In genomic region chr3:129421988-129422745, GRCh38 we compare ENCODE assay signal across 20 cellular contexts. TPM values are rescaled to one million over a fixed set of nuclear protein-coding genes. Genes with fewer than 3 reads are reported as not detected.
A peak's percentile ranks its signal among the peaks of the same experiment; 100 is the strongest.
DNase-seq lines count a peak whose midpoint lies in the region; ATAC-seq and TF ChIP-seq lines count a peak whose summit lies in the region.
"Had no signal": no experiment of that assay in that cellular context is flagged by ENCODE, and none has a peak within 500 bp of the region (broad histone marks: within the 10 kb centered on the region; RNA-seq: fewer than 3 reads in every experiment).

No MANE protein-coding gene starts in this region.

- 0 out of 2 replicates have a peak, but pooled peaks cover 3% of the 10 kb centered on the region for H3F3A ChIP-seq in GM23338 (replicated peaks; ENCODE audit: low read depth)

- H3K4me1 ChIP-seq in GM23338 (ENCODE audit: insufficient read depth) (peaks cover 21% of the 10 kb centered on the region), hepatocyte (ENCODE audit: insufficient read depth) (peaks cover 3% of the 10 kb centered on the region)
- H3K4me1 ChIP-seq: body of pancreas, uterus had no signal

- H3K27me3 ChIP-seq in AG04450 (ENCODE audit: control insufficient read depth, insufficient read depth, low read length), result no peaks in the 10 kb centered on the region
- peaks cover 2% of the 10 kb centered on the region for H3K27me3 ChIP-seq in GM23338 (ENCODE audit: insufficient read depth)
- H3K27me3 ChIP-seq in hepatocyte, result no peaks in the 10 kb centered on the region
- H3K27me3 ChIP-seq: body of pancreas, stomach, uterus had no signal

- H2AFZ ChIP-seq in GM23338, result no peak overlapping the region
- no peak overlapping the region for H2AFZ ChIP-seq in hepatocyte

- DNase-seq in AG04450 (ENCODE audit: low read depth, low spot score) (no peak), GM23338 (ENCODE audit: low spot score) (peak; percentile 36), hepatocyte (ENCODE audit: low spot score) (no peak), NCI-H524 treated with DMSO at 0.1 percent for 48 hours (lab: John Stamatoyannopoulos, UW) (no peak), NCI-H128 (lab: John Stamatoyannopoulos, UW; ENCODE audit: unreplicated experiment) (no peak)
- DNase-seq: activated CD4-positive, alpha-beta T cell treated with anti-CD3 and anti-CD28 coated beads for 1 hour; activated naive CD4-positive, alpha-beta T cell treated with anti-CD3 and anti-CD28 coated beads for 36 hours; body of pancreas; DMS153; effector CD4-positive, alpha-beta T cell; mammary epithelial cell; NCI-H2029; NCI-H69; stimulated activated CD4-positive, alpha-beta T cell treated with anti-CD3 and anti-CD28 coated beads, Interleukin-15, amount 100 ng/mL, for 24 hours; stomach; uterus had no signal

- H3K4me2 ChIP-seq in GM23338 (no peak overlapping the region), hepatocyte (no peak overlapping the region)

- H3K27ac ChIP-seq in AG04450 (ENCODE audit: low read depth, low read length), result no peak overlapping the region
- H3K27ac ChIP-seq in GM23338 (ENCODE audit: low read depth), result no peak overlapping the region
- no peak overlapping the region for H3K27ac ChIP-seq in hepatocyte
- H3K27ac ChIP-seq: body of pancreas, stomach, uterus had no signal

- H4K20me1 ChIP-seq in GM23338 (replicated peaks; ENCODE audit: insufficient read depth) (no peaks in the 10 kb centered on the region), hepatocyte (ENCODE audit: insufficient read depth, poor library complexity, severe bottlenecking) (no peaks in the 10 kb centered on the region)

- H3K79me2 ChIP-seq in GM23338 (replicated peaks; ENCODE audit: insufficient read depth) (no peaks in the 10 kb centered on the region), hepatocyte (no peaks in the 10 kb centered on the region)

- CTCF ChIA-PET in AG04450 (lab: Charles Lee), result interaction anchor here (0.6 to 2.0 kb wide), 3 partner anchors 22 to 99 kb away, joined by 3 to 12 read pairs (median 7); no protein-coding TSS in a partner anchor

- POLR2A ChIA-PET in AG04450 (lab: Yijun Ruan, JAX), result interaction anchor here (1.4 kb wide), 1 partner anchor 8 kb away, joined by 6 read pairs; no protein-coding TSS in a partner anchor

- H3K27me3 Mint-ChIP-seq in GM23338 (ENCODE audit: insufficient read depth, low read depth, poor library complexity), result peaks cover 19% of the 10 kb centered on the region
- no peaks in the 10 kb centered on the region for H3K27me3 Mint-ChIP-seq in activated T-helper 17 cell treated with anti-CD3 and anti-CD28 coated beads, Interleukin-2, amount 50 U/mL, for 72 hours

- peaks cover 6% of the 10 kb centered on the region for H3K9me3 ChIP-seq in AG04450 (ENCODE audit: control insufficient read depth, insufficient read depth, low read length)
- no peaks in the 10 kb centered on the region for H3K9me3 ChIP-seq in hepatocyte (ENCODE audit: low read depth)
- H3K9me3 ChIP-seq: body of pancreas, stomach, uterus had no signal

- WGBS in hepatocyte (ENCODE audit: low lambda C conversion rate, missing lambda C conversion rate), result 77% methylated on average over 6 of the region's 6 CpGs

- H3K36me3 ChIP-seq in GM23338 (ENCODE audit: insufficient read depth) (no peaks in the 10 kb centered on the region), hepatocyte (replicated peaks; ENCODE audit: insufficient read depth, low read depth) (no peaks in the 10 kb centered on the region)
- H3K36me3 ChIP-seq: stomach, uterus had no signal

- peak; percentile 18; the same call in 2 of the 3 replicates for ATAC-seq in GM23338
- no peak for ATAC-seq in activated T-helper 17 cell treated with anti-CD3 and anti-CD28 coated beads, Interleukin-2, amount 50 U/mL, for 72 hours (replicated peaks)
- ATAC-seq in HG03378 (IDR thresholded peaks at IDR 0.05; ENCODE audit: unreplicated experiment), result no peak
- ATAC-seq in GM21423 (IDR thresholded peaks at IDR 0.05; ENCODE audit: unreplicated experiment), result no peak
- ATAC-seq: body of pancreas had no signal

- H3K27ac Mint-ChIP-seq in GM23338, result no peak overlapping the region
- H3K27ac Mint-ChIP-seq in activated T-helper 17 cell treated with anti-CD3 and anti-CD28 coated beads, Interleukin-2, amount 50 U/mL, for 72 hours, result peak overlapping the region; percentile 17
- H3K27ac Mint-ChIP-seq: activated naive CD4-positive, alpha-beta T cell treated with anti-CD3 and anti-CD28 coated beads for 36 hours had no signal

- no peaks in the 10 kb centered on the region for H3K36me3 Mint-ChIP-seq in GM23338 (ENCODE audit: low read depth)
- H3K36me3 Mint-ChIP-seq in activated T-helper 17 cell treated with anti-CD3 and anti-CD28 coated beads, Interleukin-2, amount 50 U/mL, for 72 hours (ENCODE audit: low read depth), result no peaks in the 10 kb centered on the region

- H3K4me3 Mint-ChIP-seq in GM23338, result no peak overlapping the region
- no peak overlapping the region for H3K4me3 Mint-ChIP-seq in activated T-helper 17 cell treated with anti-CD3 and anti-CD28 coated beads, Interleukin-2, amount 50 U/mL, for 72 hours
- H3K4me3 Mint-ChIP-seq: activated naive CD4-positive, alpha-beta T cell treated with anti-CD3 and anti-CD28 coated beads for 36 hours; nephron had no signal

- H3K4me1 Mint-ChIP-seq in GM23338, result peaks cover 37% of the 10 kb centered on the region
- peaks cover 16% of the 10 kb centered on the region for H3K4me1 Mint-ChIP-seq in activated T-helper 17 cell treated with anti-CD3 and anti-CD28 coated beads, Interleukin-2, amount 50 U/mL, for 72 hours

- H3K4me3 ChIP-seq in AG04450 (ENCODE audit: low read depth, low read length), result no peak overlapping the region
- H3K4me3 ChIP-seq in GM23338, result no peak overlapping the region
- no peak overlapping the region for H3K4me3 ChIP-seq in hepatocyte
- H3K4me3 ChIP-seq: body of pancreas, stomach, uterus had no signal

- H3K9me2 ChIP-seq in GM23338 (ENCODE audit: insufficient read depth), result 0 out of 2 replicates have a peak, but pooled peaks cover 3% of the 10 kb centered on the region
- H3K9me2 ChIP-seq in hepatocyte (replicated peaks; ENCODE audit: insufficient read depth), result no peaks in the 10 kb centered on the region

- H3K9me3 Mint-ChIP-seq in GM23338, result no peaks in the 10 kb centered on the region; the same call in 2 of the 3 replicates
- H3K9me3 Mint-ChIP-seq in activated T-helper 17 cell treated with anti-CD3 and anti-CD28 coated beads, Interleukin-2, amount 50 U/mL, for 72 hours, result no peaks in the 10 kb centered on the region
- H3K9me3 Mint-ChIP-seq: activated naive CD4-positive, alpha-beta T cell treated with anti-CD3 and anti-CD28 coated beads for 36 hours; nephron had no signal

- TF ChIP-seq CTCF in AG04450 (IDR thresholded peaks at IDR 0.05; ENCODE audit: low read depth, low read length) (peak; percentile 26), GM23338 (conservative IDR thresholded peaks at IDR 0.05; ENCODE audit: low read depth in 2 of 2) (peak; percentile 31 to 60; a peak in 3 of 4 replicates), hepatocyte (IDR thresholded peaks at IDR 0.05; ENCODE audit: poor library complexity) (peak; percentile 14)

TF ChIP-seq in GM23338, 12 proteins besides CTCF, POLR2A, EP300 and RAD21:
- no peak for TF ChIP-seq NANOG (IDR thresholded peaks at IDR 0.05; ENCODE audit: borderline replicate concordance)
- TF ChIP-seq POLR2AphosphoS5 (IDR thresholded peaks at IDR 0.05; ENCODE audit: low read depth), result no peak
- TF ChIP-seq STAT1 (IDR thresholded peaks at IDR 0.05; ENCODE audit: unreplicated experiment), result no peak

RNA-seq across cellular contexts. Expression of gene EFCAB12, which starts 6.3 kb away (rescaled TPM):
- polyA plus RNA-seq in AG04450 (2011; rRNA removed) (0.07 and 0.19 TPM in 2 replicates), GM23338 (2016; fragmentation: Nextera tagmentation; extraction: Ambion mirVana) (0.17 and 0.65 TPM in 2 replicates), hepatocyte (0.19 and 1.5 TPM in 2 replicates)
- polyA minus RNA-seq in AG04450 (2011; rRNA and poly(A)+ RNA removed), result 0.18 and 0.22 TPM in 2 replicates
- total RNA-seq in GM23338 (2014; rRNA removed; shearing (Covaris generic)), result 0.24 and 0.54 TPM in 2 replicates
- 1 to 10 TPM in 1 of 2 donors, under 1 TPM in 1; 0.63 to 1.7 TPM for total RNA-seq in activated T-helper 17 cell treated with anti-CD3 and anti-CD28 coated beads, Interleukin-2, amount 50 U/mL, for 72 hours
- 0.20 and 0.44 TPM in 2 replicates for total RNA-seq in hepatocyte

RNA-seq across cellular contexts. Expression of gene MBD4, which starts 17.6 kb away (rescaled TPM):
- polyA plus RNA-seq in AG04450 (2011; rRNA removed) (26.2 and 35.6 TPM in 2 replicates), GM23338 (2016; fragmentation: Nextera tagmentation; extraction: Ambion mirVana) (51.8 and 59.3 TPM in 2 replicates), hepatocyte (20.8 and 22.2 TPM in 2 replicates)
- 8.1 and 17.2 TPM in 2 replicates for polyA minus RNA-seq in AG04450 (2011; rRNA and poly(A)+ RNA removed)
- total RNA-seq in GM23338 (2014; rRNA removed; shearing (Covaris generic)), result 26.4 and 33.9 TPM in 2 replicates
- 10 to 100 TPM; 38.4 to 44.4 TPM for total RNA-seq in activated T-helper 17 cell treated with anti-CD3 and anti-CD28 coated beads, Interleukin-2, amount 50 U/mL, for 72 hours
- total RNA-seq in hepatocyte, result 25.0 and 27.5 TPM in 2 replicates

RNA-seq across cellular contexts. Expression of gene IFT122, which starts 17.9 kb away (rescaled TPM):
- polyA plus RNA-seq in AG04450 (2011; rRNA removed) (14.0 and 14.3 TPM in 2 replicates), GM23338 (2016; fragmentation: Nextera tagmentation; extraction: Ambion mirVana) (10.2 and 10.9 TPM in 2 replicates), hepatocyte (11.4 and 15.6 TPM in 2 replicates)
- polyA minus RNA-seq in AG04450 (2011; rRNA and poly(A)+ RNA removed), result 31.4 and 48.7 TPM in 2 replicates
- 30.2 and 38.8 TPM in 2 replicates for total RNA-seq in GM23338 (2014; rRNA removed; shearing (Covaris generic))
- 10 to 100 TPM; 19.3 to 33.4 TPM for total RNA-seq in activated T-helper 17 cell treated with anti-CD3 and anti-CD28 coated beads, Interleukin-2, amount 50 U/mL, for 72 hours
- 14.6 and 17.3 TPM in 2 replicates for total RNA-seq in hepatocyte
